ENCODE assay signal across 24 cellular contexts in the genomic region with DNA sequence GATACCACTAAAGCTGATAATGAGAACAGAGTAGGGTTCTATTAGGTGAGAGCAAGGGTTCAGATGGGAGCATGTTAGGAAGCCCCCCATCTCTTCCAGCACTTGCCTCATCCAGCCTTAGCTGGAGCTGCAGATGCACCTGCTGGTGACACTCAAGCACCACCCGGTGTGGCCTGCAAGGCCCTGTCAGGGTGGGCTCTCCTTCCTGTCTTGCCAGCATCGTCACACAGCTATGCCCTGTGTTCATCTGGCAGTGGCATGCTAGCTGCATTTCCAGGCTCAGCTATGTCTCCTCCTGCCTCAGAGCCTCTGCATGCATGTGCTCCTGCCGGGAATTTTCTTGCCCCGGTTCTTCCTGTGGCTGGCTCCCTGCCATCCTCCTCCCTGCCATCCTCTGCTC.
"Had no signal": no experiment of that assay in that cellular context is flagged by ENCODE, and none has a peak within 500 bp of the region (broad histone marks: within the 10 kb centered on the region; RNA-seq: fewer than 3 reads in every experiment).

No MANE protein-coding gene starts in this region.

- H3K9me3 ChIP-seq: neutrophil, psoas muscle, suprapubic skin, thyroid gland, upper lobe of left lung, vagina had no signal

- H3K4me1 ChIP-seq: left lung, psoas muscle, vagina had no signal

- H3K4me3 ChIP-seq: coronary artery, left lung, lung, psoas muscle, sigmoid colon, skin epidermis, suprapubic skin, thyroid gland, upper lobe of left lung, vagina had no signal

- DNase-seq: effector CD4-positive, alpha-beta T cell; endodermal cell; foreskin melanocyte; head of caudate nucleus; hippocampal formation; kidney glomerular epithelial cell; left lung; mesendoderm; naive thymus-derived CD4-positive, alpha-beta T cell; nephron progenitor cell; psoas muscle; sigmoid colon; stimulated activated CD4-positive, alpha-beta T cell treated with anti-CD3 and anti-CD28 coated beads, Interleukin-2, amount 100 ng/mL, for 24 hours; stimulated activated CD4-positive, alpha-beta T cell treated with anti-CD3 and anti-CD28 coated beads, Interleukin-4, amount 100 ng/mL, for 4 hours; stimulated activated naive CD4-positive, alpha-beta T cell treated with Interleukin-2 at 50 U/mL for 16 hours; thyroid gland; upper lobe of left lung had no signal

- H3K27me3 ChIP-seq: left lung, neutrophil, sigmoid colon, suprapubic skin, thyroid gland, upper lobe of left lung, vagina had no signal

- FAIRE-seq: endothelial cell of umbilical vein had no signal

- H3K36me3 ChIP-seq: left lung, neutrophil, sigmoid colon, suprapubic skin, thyroid gland, upper lobe of left lung, vagina had no signal

- H3K27ac ChIP-seq: coronary artery, left lung, neutrophil, psoas muscle, skin epidermis, suprapubic skin, thyroid gland, upper lobe of left lung, vagina had no signal
